In genomic region chr16:57395026-57395425, GRCh38 we compare ENCODE assay signal across 2 cellular contexts.
TF ChIP-seq lines count a peak whose summit lies in the region.

No MANE protein-coding gene starts in this region.

TF ChIP-seq in A549, 52 proteins besides CTCF, POLR2A, EP300 and RAD21:
- TF ChIP-seq TFCP2L1 (CRISPR knock-in tag; IDR thresholded peaks at IDR 0.05), result no peak
- TF ChIP-seq MAFK (IDR thresholded peaks at IDR 0.05; ENCODE audit: partially characterized antibody), result peak; percentile 92
TF ChIP-seq in A549: peak in this region for 1.

TF ChIP-seq in K562, 482 proteins besides CTCF, POLR2A, EP300 and RAD21:
- TF ChIP-seq ZNF316 (IDR thresholded peaks at IDR 0.05) (peak; percentile 82), ZNF449 (CRISPR knock-in tag; IDR thresholded peaks at IDR 0.05) (no peak), C11orf30 (IDR thresholded peaks at IDR 0.05; ENCODE audit: low read depth) (peak; percentile 59), MAFG (tag; conservative IDR thresholded peaks at IDR 0.05) (peak; percentile 34; the same call in 1 of the 2 replicates), DACH1 (IDR thresholded peaks at IDR 0.05; ENCODE audit: partially characterized antibody) (no peak), ZC3H4 (CRISPR knock-in tag; IDR thresholded peaks at IDR 0.05; ENCODE audit: borderline replicate concordance) (no peak)
